ENCODE assay signal across 21 cellular contexts in genomic region chr19:48145596-48146254, GRCh38. TPM values are rescaled to one million over a fixed set of nuclear protein-coding genes. Genes with fewer than 3 reads are reported as not detected.
A peak's percentile ranks its signal among the peaks of the same experiment; 100 is the strongest.
DNase-seq lines count a peak whose midpoint lies in the region; ATAC-seq, FAIRE-seq and TF ChIP-seq lines count a peak whose summit lies in the region.
"Had no signal": no experiment of that assay in that cellular context is flagged by ENCODE, and none has a peak within 500 bp of the region (broad histone marks: within the 10 kb centered on the region; RNA-seq: fewer than 3 reads in every experiment).

No MANE protein-coding gene starts in this region.

- no peak overlapping the region for H2AK5ac ChIP-seq in H1 (ENCODE audit: low read depth, low read length)

- H3K36me3 ChIP-seq in H1 (ENCODE audit: control insufficient read depth in 2 of 4, insufficient read depth in 4 of 4, low read length in 3 of 4) (peaks cover 17 to 57% (median 26%) of the 10 kb centered on the region in 4 experiments; a peak in 7 of 8 replicates), neural progenitor cell (no peaks in the 10 kb centered on the region)

- TF ChIP-seq EP300 in H1 (IDR thresholded peaks at IDR 0.05; ENCODE audit: borderline replicate concordance in 1 of 2, low read depth in 2 of 2, low read length in 2 of 2), result no peak

- no peak overlapping the region for H4K5ac ChIP-seq in H1 (ENCODE audit: insufficient read length, low read depth, low read length)

- TF ChIP-seq CTCF in AG10803 (conservative IDR thresholded peaks at IDR 0.05; ENCODE audit: low read length), result no peak
- no peak for TF ChIP-seq CTCF in H1 (IDR thresholded peaks at IDR 0.05; ENCODE audit: control extremely low read depth in 1 of 3, insufficient read depth in 1 of 3, low read depth in 1 of 3, low read length in 3 of 3)
- TF ChIP-seq CTCF in neural progenitor cell (IDR thresholded peaks at IDR 0.05), result no peak

- H3K9ac ChIP-seq in H1 (replicated peaks in 1 of 4; ENCODE audit: extremely low read depth in 1 of 4, low read depth in 3 of 4, low read length in 3 of 4), result no peak overlapping the region
- no peak overlapping the region for H3K9ac ChIP-seq in neural progenitor cell

- H3K4me3 Mint-ChIP-seq in neural progenitor cell, result no peak overlapping the region
- H3K4me3 Mint-ChIP-seq: CD4-positive, alpha-beta T cell; IgD-negative memory B cell had no signal

- H2BK15ac ChIP-seq in H1 (ENCODE audit: low read length), result no peak overlapping the region

- ATAC-seq in HG03135 (IDR thresholded peaks at IDR 0.05; ENCODE audit: unreplicated experiment) (no peak), HG03108 (IDR thresholded peaks at IDR 0.05; ENCODE audit: unreplicated experiment) (no peak)

- peaks cover 22% of the 10 kb centered on the region for H3K36me3 Mint-ChIP-seq in neural progenitor cell

- DNase-seq in AG10803 (ENCODE audit: low read depth) (peak; percentile 4), M059J (ENCODE audit: low read depth) (peak; percentile 23), H1 (ENCODE audit: low read depth in 1 of 2, low spot score in 2 of 2) (no peak), neural progenitor cell (ENCODE audit: low spot score) (no peak), DMS 273 treated with DMSO at 0.1 percent for 48 hours (lab: John Stamatoyannopoulos, UW) (no peak)
- DNase-seq in stimulated activated CD8-positive, alpha-beta memory T cell treated with anti-CD3 and anti-CD28 coated beads, Interleukin-4, amount 100 ng/mL, for 48 hours, result no peak
- DNase-seq: CD4-positive, alpha-beta T cell; DMS79 treated with DMSO at 0.1 percent for 48 hours; NCI-H1092; NCI-H2107; NCI-H345; NCI-H526 treated with DMSO at 0.1 percent for 48 hours; PC-9 had no signal

- WGBS in H1 (ENCODE audit: extremely low coverage in 1 of 2, insufficient coverage in 1 of 2, insufficient read length in 1 of 2, insufficient replicate concordance in 2 of 2, low coverage in 1 of 2, low lambda C conversion rate in 2 of 2, missing lambda C conversion rate in 1 of 2), 2 experiments, result 85% methylated on average over 9 of the region's 9 CpGs; no CpG with 5 or more reads in 1 of the 2 experiments

- H3K4ac ChIP-seq in H1 (replicated peaks; ENCODE audit: insufficient read length, low read depth, low read length), result no peak overlapping the region

- H4K20me1 ChIP-seq in H1 (replicated peaks in 1 of 2; ENCODE audit: control insufficient read depth in 1 of 2, insufficient read depth in 2 of 2, low read length in 2 of 2), result peaks cover 0 to 1% of the 10 kb centered on the region in 2 experiments
- H4K20me1 ChIP-seq in neural progenitor cell (ENCODE audit: low read depth), result no peaks in the 10 kb centered on the region

- peak overlapping the region; percentile 52 for H3K27ac Mint-ChIP-seq in neural progenitor cell
- H3K27ac Mint-ChIP-seq: CD4-positive, alpha-beta T cell; IgD-negative memory B cell had no signal

- no peak overlapping the region for H3K18ac ChIP-seq in H1 (ENCODE audit: extremely low read depth, low read length)

- no peak for FAIRE-seq in H1 (lab: Jason Lieb, UNC)
- FAIRE-seq: A204.1, G401.6, GM12892 had no signal

- no peak overlapping the region for H2BK120ac ChIP-seq in H1 (replicated peaks; ENCODE audit: low read depth, low read length)

- H3K4me1 Mint-ChIP-seq in neural progenitor cell, result peaks cover 4% of the 10 kb centered on the region

- no peaks in the 10 kb centered on the region for H3K27me3 ChIP-seq in H1 (replicated peaks in 1 of 4; ENCODE audit: control insufficient read depth in 3 of 4, extremely low read depth in 1 of 4, insufficient read depth in 3 of 4, low read length in 3 of 4)
- no peaks in the 10 kb centered on the region for H3K27me3 ChIP-seq in neural progenitor cell

- H4K91ac ChIP-seq in H1 (replicated peaks; ENCODE audit: insufficient read length, low read length), result no peak overlapping the region

- no peak overlapping the region for H3K23ac ChIP-seq in H1 (ENCODE audit: insufficient read length)

- H3K4me1 ChIP-seq in H1 (replicated peaks in 1 of 4; ENCODE audit: control insufficient read depth in 3 of 4, insufficient read depth in 4 of 4, low read length in 3 of 4), result no peaks in the 10 kb centered on the region
- no peaks in the 10 kb centered on the region for H3K4me1 ChIP-seq in neural progenitor cell
- H3K4me1 ChIP-seq: HAP-1 had no signal

- H3K79me1 ChIP-seq in H1 (ENCODE audit: low read depth, low read length), result no peaks in the 10 kb centered on the region

- H3K9me3 ChIP-seq in H1 (ENCODE audit: insufficient read depth in 2 of 2, low read depth in 1 of 2, low read length in 1 of 2) (no peaks in the 10 kb centered on the region), neural progenitor cell (ENCODE audit: low read depth) (no peaks in the 10 kb centered on the region)
- H3K9me3 ChIP-seq: HAP-1 had no signal

- H3K9me3 Mint-ChIP-seq in neural progenitor cell, result no peaks in the 10 kb centered on the region
- H3K9me3 Mint-ChIP-seq: CD4-positive, alpha-beta T cell; IgD-negative memory B cell had no signal

- no peak overlapping the region for H3K14ac ChIP-seq in H1 (ENCODE audit: insufficient read length)

- no peak for TF ChIP-seq RAD21 in H1 (IDR thresholded peaks at IDR 0.05 in 1 of 2, conservative IDR thresholded peaks at IDR 0.05 in 1 of 2; ENCODE audit: low read depth in 2 of 2, low read length in 2 of 2)

- H3K4me3 ChIP-seq in AG10803 (ENCODE audit: low read length), result no peak overlapping the region
- no peak overlapping the region for H3K4me3 ChIP-seq in H1 (ENCODE audit: extremely low read depth in 1 of 4, insufficient read depth in 2 of 4, low read depth in 3 of 4, low read length in 4 of 4)
- H3K4me3 ChIP-seq in neural progenitor cell, result no peak overlapping the region
- H3K4me3 ChIP-seq: HAP-1, PC-9 had no signal

- no peak for TF ChIP-seq POLR2A in H1 (IDR thresholded peaks at IDR 0.05; ENCODE audit: control extremely low read depth in 1 of 2, low read depth in 2 of 2, low read length in 2 of 2)

- no peak overlapping the region for H3K56ac ChIP-seq in H1 (replicated peaks; ENCODE audit: insufficient read length, low read depth, low read length)

- CTCF ChIA-PET in H1 (lab: Charles Lee; ENCODE audit: partially characterized antibody), result no interaction called here

- H2BK5ac ChIP-seq in H1 (ENCODE audit: low read depth, low read length), result no peak overlapping the region

- no peaks in the 10 kb centered on the region for H3K23me2 ChIP-seq in H1 (ENCODE audit: low read depth, low read length)

- no peak overlapping the region for H4K8ac ChIP-seq in H1 (ENCODE audit: extremely low read depth, insufficient read depth, low read length)

- H2BK20ac ChIP-seq in H1 (ENCODE audit: low read length), result no peak overlapping the region

- H2BK12ac ChIP-seq in H1 (ENCODE audit: low read depth, low read length), result no peak overlapping the region

- H3F3A ChIP-seq in neural progenitor cell (ENCODE audit: low read depth), result no peaks in the 10 kb centered on the region

- POLR2A ChIA-PET in H1 (lab: Charles Lee; ENCODE audit: partially characterized antibody), result interaction anchor here (0.6 to 1.5 kb wide), 3 partner anchors 12 to 154 kb away, joined by 3 to 4 read pairs (median 3); partner anchors contain the start of gene BSPH1

- no peak overlapping the region for H2AFZ ChIP-seq in H1 (ENCODE audit: low read length)
- H2AFZ ChIP-seq in neural progenitor cell (replicated peaks), result no peak overlapping the region
- H2AFZ ChIP-seq: PC-9 had no signal

- no peaks in the 10 kb centered on the region for H3K27me3 Mint-ChIP-seq in neural progenitor cell (ENCODE audit: insufficient read depth, low read depth)
- H3K27me3 Mint-ChIP-seq: CD4-positive, alpha-beta T cell; IgD-negative memory B cell had no signal

- H3K27ac ChIP-seq in H1 (ENCODE audit: low read depth, low read length) (peak overlapping the region; percentile 25; the same call in 1 of the 2 replicates), neural progenitor cell (no peak overlapping the region)
- H3K27ac ChIP-seq: PC-9 had no signal

- H3K4me2 ChIP-seq in H1 (ENCODE audit: insufficient read depth in 1 of 2, low read depth in 2 of 2, low read length in 2 of 2) (no peak overlapping the region), neural progenitor cell (no peak overlapping the region)
- H3K4me2 ChIP-seq: PC-9 had no signal

- H3K79me2 ChIP-seq in H1 (ENCODE audit: control insufficient read depth in 1 of 2, insufficient read depth in 2 of 2, low read length in 2 of 2), result no peaks in the 10 kb centered on the region
- no peaks in the 10 kb centered on the region for H3K79me2 ChIP-seq in neural progenitor cell (ENCODE audit: low read depth)

RNA-seq across cellular contexts. Expression of gene LIG1, which starts 24.4 kb away (rescaled TPM):
- total RNA-seq in M059J (2014; rRNA removed; shearing (Covaris generic)), result 36.4 and 55.9 TPM in 2 replicates
- 97.7 and 113 TPM in 2 replicates for total RNA-seq in H1 (2021; fragmentation: NEBNext Ultra II Directional; extraction: Animal tissue kit (Norgen Biotek cat#: 25700))
- polyA plus RNA-seq in H1 (2011; rRNA removed), result 67.6 and 87.0 TPM in 2 replicates
- 85.8 TPM for polyA plus RNA-seq in H1 (2011; cell fraction: cytosol; rRNA removed)
- 170 TPM for polyA plus RNA-seq in H1 (2011; cell fraction: nucleus; rRNA removed)
- 106 to 137 TPM (median 132 TPM) in 4 replicates for polyA plus RNA-seq in H1 (2012, experiment 1 of 2)
- polyA plus RNA-seq in H1 (2012, experiment 2 of 2), result 85.8 TPM
- polyA plus RNA-seq in H1 (2013, experiment 1 of 2), result 52.5 TPM
- 48.0 TPM for polyA plus RNA-seq in H1 (2013, experiment 2 of 2)
- 74.5 and 96.5 TPM in 2 replicates for polyA minus RNA-seq in H1 (2011; rRNA and poly(A)+ RNA removed)
- polyA minus RNA-seq in H1 (2011; cell fraction: cytosol; rRNA and poly(A)+ RNA removed), result 58.7 TPM
- 44.9 TPM for polyA minus RNA-seq in H1 (2011; cell fraction: nucleus; rRNA and poly(A)+ RNA removed)
- total RNA-seq in neural progenitor cell (ENCODE audit: low replicate concordance), result 40.0 and 88.9 TPM in 2 replicates

RNA-seq across cellular contexts. Expression of gene ZSWIM9, which starts 24.8 kb away (rescaled TPM):
- total RNA-seq in M059J (2014; rRNA removed; shearing (Covaris generic)), result 0.52 and 1.6 TPM in 2 replicates
- total RNA-seq in H1 (2021; fragmentation: NEBNext Ultra II Directional; extraction: Animal tissue kit (Norgen Biotek cat#: 25700)), result 10.1 and 10.4 TPM in 2 replicates
- 1.5 and 3.8 TPM in 2 replicates for polyA plus RNA-seq in H1 (2011; rRNA removed)
- polyA plus RNA-seq in H1 (2011; cell fraction: cytosol; rRNA removed), result 2.7 TPM
- polyA plus RNA-seq in H1 (2011; cell fraction: nucleus; rRNA removed), result 3.6 TPM
- polyA plus RNA-seq in H1 (2012, experiment 1 of 2), result 13.6 to 16.6 TPM (median 13.9 TPM) in 4 replicates
- 4.9 TPM for polyA plus RNA-seq in H1 (2012, experiment 2 of 2)
- polyA plus RNA-seq in H1 (2013, experiment 1 of 2), result 3.7 TPM
- polyA plus RNA-seq in H1 (2013, experiment 2 of 2), result 3.5 TPM
- polyA minus RNA-seq in H1 (2011; rRNA and poly(A)+ RNA removed), result 0.17 and 0.66 TPM in 2 replicates
- 4.8 TPM for polyA minus RNA-seq in H1 (2011; cell fraction: cytosol; rRNA and poly(A)+ RNA removed)
- 4.1 TPM for polyA minus RNA-seq in H1 (2011; cell fraction: nucleus; rRNA and poly(A)+ RNA removed)
- 0.36 and 4.2 TPM in 2 replicates for total RNA-seq in neural progenitor cell (ENCODE audit: low replicate concordance)

RNA-seq across cellular contexts. Expression of gene PLA2G4C, which starts 35.1 kb away (rescaled TPM):
- total RNA-seq in M059J (2014; rRNA removed; shearing (Covaris generic)), result 14.7 and 22.8 TPM in 2 replicates
- 14.9 and 17.5 TPM in 2 replicates for total RNA-seq in H1 (2021; fragmentation: NEBNext Ultra II Directional; extraction: Animal tissue kit (Norgen Biotek cat#: 25700))
- polyA plus RNA-seq in H1 (2011; rRNA removed), result 14.9 and 20.5 TPM in 2 replicates
- polyA plus RNA-seq in H1 (2011; cell fraction: cytosol; rRNA removed), result 12.4 TPM
- polyA plus RNA-seq in H1 (2011; cell fraction: nucleus; rRNA removed), result 13.4 TPM
- 12.4 to 28.2 TPM (median 20.5 TPM) in 4 replicates for polyA plus RNA-seq in H1 (2012, experiment 1 of 2)
- polyA plus RNA-seq in H1 (2012, experiment 2 of 2), result 7.7 TPM
- polyA plus RNA-seq in H1 (2013, experiment 1 of 2), result 25.5 TPM
- 24.1 TPM for polyA plus RNA-seq in H1 (2013, experiment 2 of 2)
- 18.6 and 21.5 TPM in 2 replicates for polyA minus RNA-seq in H1 (2011; rRNA and poly(A)+ RNA removed)
- polyA minus RNA-seq in H1 (2011; cell fraction: cytosol; rRNA and poly(A)+ RNA removed), result 14.1 TPM
- 7.5 TPM for polyA minus RNA-seq in H1 (2011; cell fraction: nucleus; rRNA and poly(A)+ RNA removed)
- not detected in 2 replicates for total RNA-seq in neural progenitor cell (ENCODE audit: low replicate concordance)
- total RNA-seq: HT-29, PC-9 had no signal

Comparison
In these comparisons a context has a peak if more than half of its experiments do, and no peak if none do; other contexts are left out.
1. DNase-seq: peak in AG10803 (single experiment) and M059J (single experiment); none in H1 (0 of 2), neural progenitor cell (single experiment), DMS 273 treated with DMSO at 0.1 percent for 48 hours (single experiment) and stimulated activated CD8-positive, alpha-beta memory T cell treated with anti-CD3 and anti-CD28 coated beads, Interleukin-4, amount 100 ng/mL, for 48 hours (single experiment).
2. RNA of gene PLA2G4C, which starts 35.1 kb away (total RNA-seq): 14.7 to 22.8 TPM in M059J and 14.9 to 17.5 TPM in H1; not detected in neural progenitor cell; every median in the first group is over 10 times any median in the second.